In genomic region chr10:33506838-33507661, GRCh38 we compare ENCODE assay signal across 10 cellular contexts.
A peak's percentile ranks its signal among the peaks of the same experiment; 100 is the strongest.
DNase-seq lines count a peak whose midpoint lies in the region; ATAC-seq and TF ChIP-seq lines count a peak whose summit lies in the region.
"Had no signal": no experiment of that assay in that cellular context is flagged by ENCODE, and none has a peak within 500 bp of the region (broad histone marks: within the 10 kb centered on the region; RNA-seq: fewer than 3 reads in every experiment).

No MANE protein-coding gene starts in this region.

- H3K4me3 Mint-ChIP-seq in MCF 10A (ENCODE audit: unreplicated experiment): no peak overlapping the region

- POLR2A ChIA-PET in MCF 10A (lab: Yijun Ruan, JAX): interaction anchor here (0.8 to 0.9 kb wide), 2 partner anchors 11 to 244 kb away, joined by 4 read pairs; no protein-coding TSS in a partner anchor

- ATAC-seq in HG03097 (IDR thresholded peaks at IDR 0.05; ENCODE audit: low FRiP score, unreplicated experiment) (peak; percentile 88), body of pancreas (peak; percentile 56), aorta (ENCODE audit: low FRiP score) (no peak)
- ATAC-seq: gastrocnemius medialis had no signal

- CTCF ChIA-PET in MCF 10A (lab: Yijun Ruan, JAX): no interaction called here

- intact Hi-C loops in MCF 10A (cut with micrococcal nuclease) (loop anchor here (5.0 kb wide), 1 partner anchor 175 kb away; the partner anchor contains the start of gene NRP1), breast epithelium (cut with DNase I; ENCODE audit: low total_unique reads) (no loop called here), body of pancreas (cut with DNase I) (no loop called here), aorta (cut with DNase I) (loop anchor here in 1 of 2 donors (5.0 kb wide), 1 partner anchor 170 kb away; no protein-coding TSS in a partner anchor)

- peak; percentile 51 for DNase-seq in MCF 10A (ENCODE audit: unreplicated experiment)
- no peak for DNase-seq in breast epithelium (ENCODE audit: low spot score in 2 of 2)
- peak in 1 of 4 donors; percentile 5 for DNase-seq in body of pancreas
- DNase-seq in aorta: no peak
- DNase-seq in NCI-H2081 treated with DMSO at 0.1 percent for 48 hours (lab: John Stamatoyannopoulos, UW): no peak
- no peak for DNase-seq in stimulated activated CD4-positive, alpha-beta T cell treated with anti-CD3 and anti-CD28 coated beads, Interleukin-2, amount 100 ng/mL, for 24 hours
- no peak for DNase-seq in HK-2 (ENCODE audit: unreplicated experiment)
- DNase-seq: gastrocnemius medialis, NCI-H510A treated with DMSO at 0.1 percent for 48 hours had no signal

- H3K27me3 Mint-ChIP-seq in MCF 10A (ENCODE audit: insufficient read depth, unreplicated experiment): no peaks in the 10 kb centered on the region

- H3K9me3 ChIP-seq in breast epithelium (no peaks in the 10 kb centered on the region), body of pancreas (no peaks in the 10 kb centered on the region), aorta (ENCODE audit: control insufficient read depth, low read length) (no peaks in the 10 kb centered on the region)
- H3K9me3 ChIP-seq: gastrocnemius medialis had no signal

- BruUV-seq in MCF 10A (replicated peaks; lab: Mats Ljungman, UMichigan): no TSS peak

- H3K4me1 ChIP-seq in breast epithelium: no peaks in the 10 kb centered on the region
- peaks cover 16% of the 10 kb centered on the region for H3K4me1 ChIP-seq in body of pancreas
- H3K4me1 ChIP-seq in aorta (ENCODE audit: control insufficient read depth in 1 of 2, insufficient read depth in 2 of 2, low read length in 2 of 2): peaks cover 0 to 7% of the 10 kb centered on the region in 2 donors

- no peaks in the 10 kb centered on the region for H3K36me3 Mint-ChIP-seq in MCF 10A (ENCODE audit: insufficient read depth, unreplicated experiment)

- H3K27me3 ChIP-seq in breast epithelium (no peaks in the 10 kb centered on the region), body of pancreas (no peaks in the 10 kb centered on the region), aorta (ENCODE audit: control insufficient read depth in 1 of 2, insufficient read depth in 2 of 2, low read length in 1 of 2) (no peaks in the 10 kb centered on the region)
- H3K27me3 ChIP-seq: gastrocnemius medialis had no signal

- no peak overlapping the region for H3K27ac ChIP-seq in breast epithelium
- peak overlapping the region in 3 of 4 donors; percentile 3 to 54 (median 31) for H3K27ac ChIP-seq in body of pancreas
- peak overlapping the region; percentile 1 to 37 for H3K27ac ChIP-seq in aorta (ENCODE audit: low read depth in 1 of 2, low read length in 2 of 2)
- H3K27ac ChIP-seq: gastrocnemius medialis had no signal

- peak overlapping the region; percentile 16 for H3K27ac Mint-ChIP-seq in MCF 10A (ENCODE audit: low read depth, unreplicated experiment)

- H3K4me3 ChIP-seq in breast epithelium (no peak overlapping the region), body of pancreas (no peak overlapping the region), aorta (ENCODE audit: low read length in 2 of 2) (no peak overlapping the region)
- H3K4me3 ChIP-seq: gastrocnemius medialis had no signal

- H3K36me3 ChIP-seq in breast epithelium (no peaks in the 10 kb centered on the region), body of pancreas (replicated peaks in 1 of 2; ENCODE audit: insufficient read depth in 1 of 2, low read depth in 2 of 2) (no peaks in the 10 kb centered on the region), aorta (ENCODE audit: control insufficient read depth in 1 of 2, insufficient read depth in 2 of 2, low read length in 1 of 2) (no peaks in the 10 kb centered on the region)
- H3K36me3 ChIP-seq: gastrocnemius medialis had no signal

- no peak for TF ChIP-seq POLR2A in breast epithelium (IDR thresholded peaks at IDR 0.05)
- TF ChIP-seq POLR2A in body of pancreas (IDR thresholded peaks at IDR 0.05): no peak

- WGBS in body of pancreas, 2 donors: 84 to 87% methylated on average over 4 to 5 of the region's 5 CpGs
- WGBS in aorta, 2 donors: 56 to 63% methylated on average over 5 of the region's 5 CpGs

- no peaks in the 10 kb centered on the region for H3K9me3 Mint-ChIP-seq in MCF 10A (ENCODE audit: unreplicated experiment)

- peaks cover 28% of the 10 kb centered on the region for H3K4me1 Mint-ChIP-seq in MCF 10A (ENCODE audit: insufficient read depth, unreplicated experiment)

- no peak for TF ChIP-seq CTCF in MCF 10A (IDR thresholded peaks at IDR 0.05; ENCODE audit: unreplicated experiment)
- TF ChIP-seq CTCF in breast epithelium (IDR thresholded peaks at IDR 0.05): no peak
- TF ChIP-seq CTCF in body of pancreas (IDR thresholded peaks at IDR 0.05): no peak

Comparison
In these comparisons a context has a peak if more than half of its experiments do, and no peak if none do; other contexts are left out.
1. H3K27ac ChIP-seq: peak in body of pancreas (3 of 4) and aorta (2 of 2); none in breast epithelium (0 of 2).